13 cellular contexts compared by ENCODE assay signal in genomic region chrX:48383239-48383638, GRCh38. TPM values are rescaled to one million over a fixed set of nuclear protein-coding genes. Genes with fewer than 3 reads are reported as not detected.
"Had no signal": no experiment of that assay in that cellular context is flagged by ENCODE, and none has a peak within 500 bp of the region (broad histone marks: within the 10 kb centered on the region; RNA-seq: fewer than 3 reads in every experiment).

Gene SSX4, plus strand, starts transcription at chrX:48383539. Its CDS starts 515 bp downstream, at chrX:48384054.

RNA-seq across cellular contexts. Expression of gene SSX4, which starts in this region (rescaled TPM):
- total RNA-seq: activated B cell treated with CpG ODN at 0.5 μM for 24 hours; activated CD4-positive, alpha-beta memory T cell treated with anti-CD3 and anti-CD28 coated beads for 36 hours; activated CD4-positive, alpha-beta memory T cell treated with anti-CD3 and anti-CD28 coated beads, Interleukin-2, amount 10 ng/mL, durations not matched to agents 7 days and 5 days; activated CD4-positive, alpha-beta T cell treated with anti-CD3 and anti-CD28 coated beads for 36 hours; activated CD4-positive, alpha-beta T cell treated with anti-CD3 and anti-CD28 coated beads, Interleukin-2, amount 10 ng/mL, durations not matched to agents 24 days and 14 days; activated CD4-positive, alpha-beta T cell treated with anti-CD3 and anti-CD28 coated beads, Interleukin-2, amount 10 ng/mL, durations not matched to agents 7 days and 5 days; activated CD8-positive, alpha-beta memory T cell treated with anti-CD3 and anti-CD28 coated beads for 36 hours; activated CD8-positive, alpha-beta memory T cell treated with anti-CD3 and anti-CD28 coated beads, Interleukin-2, amount 10 ng/mL, durations not matched to agents 7 days and 5 days; activated CD8-positive, alpha-beta T cell treated with anti-CD3 and anti-CD28 coated beads for 36 hours; activated CD8-positive, alpha-beta T cell treated with anti-CD3 and anti-CD28 coated beads, Interleukin-2, amount 10 ng/mL, durations not matched to agents 7 days and 5 days; T-helper 1 cell treated with Interleukin-12 subunit alpha and Interleukin-12 subunit beta and Interleukin-4 antibody, amounts not matched to agents 30 ng/mL and 1 ng/mL, for 36 hours; T-helper 17 cell; T-helper 2 cell treated with Interferon-gamma antibody and Interleukin-4, amounts not matched to agents 100 ng/mL and 5 ng/mL, for 36 hours had no signal
